Comparison of ENCODE assay signal across 8 cellular contexts in genomic region chr12:124508323-124509096, GRCh38. TPM values are rescaled to one million over a fixed set of nuclear protein-coding genes. Genes with fewer than 3 reads are reported as not detected.
DNase-seq lines count a peak whose midpoint lies in the region; ATAC-seq and TF ChIP-seq lines count a peak whose summit lies in the region.

No MANE protein-coding gene starts in this region.

- no peak for DNase-seq in Right ventricle myocardium inferior (ENCODE audit: missing footprints)
- no peak for DNase-seq in left cardiac atrium
- DNase-seq in adrenal gland, result no peak
- DNase-seq in lung (ENCODE audit: low spot score), result no peak
- DNase-seq in uterus, result peak; percentile 54 to 66
- no peak for DNase-seq in NCI-H2196 (lab: John Stamatoyannopoulos, UW; ENCODE audit: unreplicated experiment)
- DNase-seq in DMS53 treated with DMSO at 0.1 percent for 48 hours (lab: John Stamatoyannopoulos, UW; ENCODE audit: unreplicated experiment), result no peak
- DNase-seq in NCI-H226, result no peak

- TF ChIP-seq CTCF in adrenal gland (IDR thresholded peaks at IDR 0.05) (no peak), lung (IDR thresholded peaks at IDR 0.05; ENCODE audit: control extremely low read depth, extremely low read depth) (no peak), uterus (IDR thresholded peaks at IDR 0.05) (no peak)

- no peak for TF ChIP-seq POLR2A in adrenal gland (IDR thresholded peaks at IDR 0.05)
- TF ChIP-seq POLR2A in uterus (IDR thresholded peaks at IDR 0.05), result no peak

- WGBS in adrenal gland, 4 donors, result 65 to 72% (median 68%) methylated on average over 19 to 21 of the region's 21 CpGs
- WGBS in lung, 2 donors, result 51 to 58% methylated on average over 21 of the region's 21 CpGs

- no peaks in the 10 kb centered on the region for H3K36me3 ChIP-seq in adrenal gland (replicated peaks in 1 of 2)
- H3K36me3 ChIP-seq in lung (ENCODE audit: control insufficient read depth in 2 of 2, insufficient read depth in 2 of 2, low read length in 2 of 2), result peaks cover 0 to 2% of the 10 kb centered on the region in 2 donors
- H3K36me3 ChIP-seq in uterus, result no peaks in the 10 kb centered on the region

- H3K27me3 ChIP-seq in adrenal gland (no peaks in the 10 kb centered on the region), lung (ENCODE audit: control insufficient read depth, insufficient read depth) (no peaks in the 10 kb centered on the region), uterus (no peaks in the 10 kb centered on the region)

- H3K9me3 ChIP-seq in adrenal gland (replicated peaks in 1 of 3) (no peaks in the 10 kb centered on the region), lung (ENCODE audit: control insufficient read depth in 2 of 2, insufficient read depth in 1 of 2, low read length in 1 of 2) (no peaks in the 10 kb centered on the region), uterus (no peaks in the 10 kb centered on the region)

- H3K4me1 ChIP-seq in adrenal gland (replicated peaks in 1 of 2) (peaks cover 47 to 74% of the 10 kb centered on the region in 2 donors), lung (ENCODE audit: control insufficient read depth in 2 of 2, insufficient read depth in 2 of 2, low read length in 2 of 2) (peaks cover 19 to 56% of the 10 kb centered on the region in 2 donors), uterus (peaks cover 22 to 53% of the 10 kb centered on the region in 2 donors)

- intact Hi-C loops in Right ventricle myocardium inferior (cut with DNase I) (loop anchor here (5.0 kb wide), 2 partner anchors 51 to 174 kb away; no protein-coding TSS in a partner anchor), left cardiac atrium (cut with DNase I) (loop anchor here in 1 of 2 donors (10.0 kb wide), 2 partner anchors 54 to 124 kb away; no protein-coding TSS in a partner anchor), adrenal gland (cut with DNase I) (no loop called here), uterus (cut with DNase I; ENCODE audit: low total_unique reads) (no loop called here)

- H3K4me3 ChIP-seq in adrenal gland, result no peak overlapping the region
- H3K4me3 ChIP-seq in lung, result no peak overlapping the region
- H3K4me3 ChIP-seq in uterus, result no peak overlapping the region

- peak overlapping the region in 4 of 5 donors; percentile 6 to 84 (median 58) for H3K27ac ChIP-seq in adrenal gland
- peak overlapping the region; percentile 18 to 34 for H3K27ac ChIP-seq in lung (ENCODE audit: low read depth in 1 of 2, low read length in 1 of 2)
- peak overlapping the region; percentile 81 to 85 for H3K27ac ChIP-seq in uterus

- peak; percentile 2 for ATAC-seq in Right ventricle myocardium inferior
- no peak for ATAC-seq in left cardiac atrium
- no peak for ATAC-seq in lung (ENCODE audit: insufficient read depth, low FRiP score)

RNA-seq across cellular contexts. Expression of gene NCOR2, which starts 58.9 kb away (rescaled TPM):
- total RNA-seq in Right ventricle myocardium inferior, result 134 TPM
- total RNA-seq in left cardiac atrium, result 100 to 1,000 TPM; 117 to 154 TPM
- 100 to 1,000 TPM in 7 of 8 donors, 10 to 100 TPM in 1; 85.3 to 243 (median 199) TPM for total RNA-seq in adrenal gland
- polyA plus RNA-seq in adrenal gland, result 100 to 1,000 TPM in 1 of 3 donors, 10 to 100 TPM in 2; 28.3 to 194 (median 53.3) TPM
- total RNA-seq in lung, result 100 to 1,000 TPM; 166 to 361 TPM
- polyA plus RNA-seq in lung, result 10 to 100 TPM; 81.4 to 98.7 TPM
- total RNA-seq in uterus, result 100 to 1,000 TPM in 2 of 4 donors, 10 to 100 TPM in 2; 65.1 to 436 (median 102) TPM

Comparison
In these comparisons a context has a peak if more than half of its experiments do, and no peak if none do; other contexts are left out.
1. DNase-seq: peak in uterus (2 of 2); none in Right ventricle myocardium inferior (single experiment), left cardiac atrium (single experiment), adrenal gland (0 of 7), lung (single experiment), NCI-H2196 (single experiment), DMS53 treated with DMSO at 0.1 percent for 48 hours (single experiment) and NCI-H226 (single experiment).
2. H3K27ac ChIP-seq: peak in every context shown above with its lines; median percentile 83 in uterus; 58 in adrenal gland; 26 in lung.